Comparison of ENCODE assay signal across 18 cellular contexts in the genomic region with DNA sequence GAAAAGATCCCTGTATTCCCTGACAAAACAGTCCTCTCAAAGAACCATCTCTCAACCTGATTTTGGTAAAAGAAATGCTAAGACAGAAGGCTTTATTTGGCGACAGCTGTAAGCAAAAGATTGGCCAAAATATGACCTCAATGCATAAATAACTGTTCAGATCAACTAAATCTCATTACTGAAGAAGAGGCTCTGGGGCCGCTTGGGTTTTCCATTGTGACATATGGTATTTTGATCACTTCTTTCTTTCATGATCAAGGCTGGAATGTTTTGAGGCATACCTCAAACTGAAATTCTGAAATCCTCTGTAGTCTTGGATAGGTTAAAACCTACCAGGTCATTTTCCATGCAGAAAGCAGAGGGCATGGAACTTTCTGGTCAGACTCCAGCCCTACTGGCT.
"Had no signal": no experiment of that assay in that cellular context is flagged by ENCODE, and none has a peak within 500 bp of the region (broad histone marks: within the 10 kb centered on the region; RNA-seq: fewer than 3 reads in every experiment).

No MANE protein-coding gene starts in this region.

- H3K27me3 Mint-ChIP-seq: activated naive CD4-positive, alpha-beta T cell treated with anti-CD3 and anti-CD28 coated beads, Interleukin-2, amount 50 U/mL, for 24 hours; central memory CD8-positive, alpha-beta T cell; stimulated activated naive B cell treated with anti-CD40 and anti-IgM and Interleukin-4, amounts not matched to agents 10 μg/mL and 1 μg/mL and 100 μg/mL, for 72 hours; T-cell; type B pancreatic cell had no signal

- H3K4me1 Mint-ChIP-seq: activated naive CD4-positive, alpha-beta T cell treated with anti-CD3 and anti-CD28 coated beads, Interleukin-2, amount 50 U/mL, for 24 hours; stimulated activated naive B cell treated with anti-CD40 and anti-IgM and Interleukin-4, amounts not matched to agents 10 μg/mL and 1 μg/mL and 100 μg/mL, for 72 hours; T-cell had no signal

- H3K9me3 Mint-ChIP-seq: central memory CD8-positive, alpha-beta T cell; natural killer cell; type B pancreatic cell had no signal

- ATAC-seq: activated CD4-positive, CD25-positive, alpha-beta regulatory T cell treated with anti-CD3 and anti-CD28 coated beads, Interleukin-2, amount 50 U/mL, for 24 hours; body of pancreas; foreskin keratinocyte; natural killer cell; stimulated activated naive B cell treated with anti-CD40 and anti-IgM and Interleukin-4, amounts not matched to agents 10 μg/mL and 1 μg/mL and 100 μg/mL, for 72 hours; T-cell had no signal

- H3K27ac Mint-ChIP-seq: activated naive CD4-positive, alpha-beta T cell treated with anti-CD3 and anti-CD28 coated beads, Interleukin-2, amount 50 U/mL, for 24 hours; natural killer cell; stimulated activated naive B cell treated with anti-CD40 and anti-IgM and Interleukin-4, amounts not matched to agents 10 μg/mL and 1 μg/mL and 100 μg/mL, for 72 hours; type B pancreatic cell had no signal

- H3K4me3 Mint-ChIP-seq: activated naive CD4-positive, alpha-beta T cell treated with anti-CD3 and anti-CD28 coated beads, Interleukin-2, amount 50 U/mL, for 24 hours; central memory CD8-positive, alpha-beta T cell; natural killer cell; stimulated activated naive B cell treated with anti-CD40 and anti-IgM and Interleukin-4, amounts not matched to agents 10 μg/mL and 1 μg/mL and 100 μg/mL, for 72 hours; T-cell; type B pancreatic cell had no signal

- DNase-seq: activated effector memory CD4-positive, alpha-beta T cell treated with anti-CD3 and anti-CD28 coated beads, Interleukin-2, amount 50 U/mL, for 16 hours; amygdala; body of pancreas; effector memory CD4-positive, alpha-beta T cell; foreskin keratinocyte; kidney glomerular epithelial cell; mesenchymal stem cell; natural killer cell; right cardiac atrium; stimulated activated CD4-positive, alpha-beta T cell treated with anti-CD3 and anti-CD28 coated beads, Interleukin-15, amount 100 ng/mL, for 24 hours; stimulated activated CD4-positive, alpha-beta T cell treated with anti-CD3 and anti-CD28 coated beads, Interleukin-4, amount 100 ng/mL, for 1 hour; stimulated activated naive B cell treated with anti-CD40 and anti-IgM and Interleukin-4, amounts not matched to agents 10 μg/mL and 1 μg/mL and 100 μg/mL, for 72 hours; T-cell; T-helper 9 cell had no signal
